In the genomic region with DNA sequence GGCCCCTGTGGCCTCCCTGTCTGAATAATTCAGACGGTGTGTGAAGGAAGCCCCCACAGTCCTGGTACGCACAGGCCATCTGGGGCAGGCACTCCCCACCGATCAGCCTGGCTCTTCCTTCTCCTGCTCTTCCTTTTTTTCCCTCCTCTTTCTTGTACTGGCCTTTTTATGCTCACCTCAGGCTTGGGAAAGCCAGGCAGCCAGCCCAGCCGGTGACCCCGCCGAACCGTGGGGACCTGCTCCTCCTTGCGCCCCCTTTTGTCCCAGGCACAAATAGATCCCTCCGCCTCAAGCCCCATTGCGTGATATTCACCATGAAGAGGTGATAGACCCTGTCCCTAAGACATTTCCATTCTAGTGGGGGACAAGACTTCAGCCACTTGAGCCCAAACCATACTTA, we compare ENCODE assay signal across 30 cellular contexts.
"Had no signal": no experiment of that assay in that cellular context is flagged by ENCODE, and none has a peak within 500 bp of the region (broad histone marks: within the 10 kb centered on the region; RNA-seq: fewer than 3 reads in every experiment).

No MANE protein-coding gene starts in this region.

- H3K27me3 Mint-ChIP-seq: activated naive CD8-positive, alpha-beta T cell treated with anti-CD3 and anti-CD28 coated beads for 36 hours; activated T-cell treated with anti-CD3 and anti-CD28 coated beads, Interleukin-2, amount 50 U/mL, for 24 hours had no signal

- H3K36me3 Mint-ChIP-seq: activated naive CD8-positive, alpha-beta T cell treated with anti-CD3 and anti-CD28 coated beads for 36 hours had no signal

- H3K4me3 ChIP-seq: cardiac muscle cell, MG63, PC-9 had no signal

- H3K36me3 ChIP-seq: cardiac muscle cell, MG63 had no signal

- H3K4me3 Mint-ChIP-seq: activated B cell treated with CpG ODN at 0.5 μM for 24 hours; activated CD8-positive, alpha-beta T cell treated with anti-CD3 and anti-CD28 coated beads, Interleukin-2, amount 10 ng/mL, durations not matched to agents 7 days and 5 days; activated naive CD8-positive, alpha-beta T cell treated with anti-CD3 and anti-CD28 coated beads for 36 hours; activated T-cell treated with anti-CD3 and anti-CD28 coated beads, Interleukin-2, amount 50 U/mL, for 24 hours had no signal

- H3K27ac ChIP-seq: cardiac muscle cell, PC-9, RWPE1, VCaP had no signal

- DNase-seq: activated B cell treated with CpG ODN at 0.5 μM for 24 hours; activated CD4-positive, alpha-beta T cell treated with anti-CD3 and anti-CD28 coated beads for 1 hour; activated CD4-positive, alpha-beta T cell treated with anti-CD3 and anti-CD28 coated beads for 48 hours; activated CD8-positive, alpha-beta T cell treated with anti-CD3 and anti-CD28 coated beads, Interleukin-2, amount 10 ng/mL, durations not matched to agents 7 days and 5 days; activated naive CD4-positive, alpha-beta T cell treated with anti-CD3 and anti-CD28 coated beads, Interleukin-2, amount 50 U/mL, for 16 hours; activated naive CD8-positive, alpha-beta T cell treated with anti-CD3 and anti-CD28 coated beads for 36 hours; activated T-cell treated with anti-CD3 and anti-CD28 coated beads, Interleukin-2, amount 50 U/mL, for 24 hours; amniotic stem cell; aorta; Kasumi-1; KG1; MG63; MV-4-11; NCI-H1092; NCI-H1436 treated with DMSO at 0.1 percent for 48 hours; NCI-H1694 treated with DMSO at 0.1 percent for 48 hours; NCI-H2029; NCI-H345; NCI-H524 treated with DMSO at 0.1 percent for 48 hours; NK-92 treated with Interleukin-12 subunit alpha and Interleukin-12 subunit beta, amount 100 ng/mL, for 24 hours; PC-9; SIG-M5; T-helper 1 cell; T-helper 2 cell; T-helper 9 cell had no signal

- H3K4me1 Mint-ChIP-seq: activated B cell treated with CpG ODN at 0.5 μM for 24 hours had no signal

- H3K4me2 ChIP-seq: PC-9 had no signal

- H3K27ac Mint-ChIP-seq: activated B cell treated with CpG ODN at 0.5 μM for 24 hours; activated CD8-positive, alpha-beta T cell treated with anti-CD3 and anti-CD28 coated beads, Interleukin-2, amount 10 ng/mL, durations not matched to agents 7 days and 5 days; activated naive CD8-positive, alpha-beta T cell treated with anti-CD3 and anti-CD28 coated beads for 36 hours; activated T-cell treated with anti-CD3 and anti-CD28 coated beads, Interleukin-2, amount 50 U/mL, for 24 hours; activated T-helper 2 cell treated with anti-CD3 and anti-CD28 coated beads, Interferon-gamma antibody, Interleukin-2, Interleukin-4, amounts not matched to agents 10 μg/mL and 5 μg/mL and 100 μg/mL, durations not matched to agents 14 hours and 24 hours and 36 hours had no signal

- H2AFZ ChIP-seq: PC-9 had no signal

- H3K9me3 ChIP-seq: MG63 had no signal

- H3K9me3 Mint-ChIP-seq: activated B cell treated with CpG ODN at 0.5 μM for 24 hours; activated naive CD8-positive, alpha-beta T cell treated with anti-CD3 and anti-CD28 coated beads for 36 hours; activated T-cell treated with anti-CD3 and anti-CD28 coated beads, Interleukin-2, amount 50 U/mL, for 24 hours; activated T-helper 2 cell treated with anti-CD3 and anti-CD28 coated beads, Interferon-gamma antibody, Interleukin-2, Interleukin-4, amounts not matched to agents 10 μg/mL and 5 μg/mL and 100 μg/mL, durations not matched to agents 14 hours and 24 hours and 36 hours had no signal

- FAIRE-seq: RCC 7860 had no signal

- H3K27me3 ChIP-seq: MG63 had no signal
